Comparison of ENCODE assay signal across 8 cellular contexts in the genomic region with DNA sequence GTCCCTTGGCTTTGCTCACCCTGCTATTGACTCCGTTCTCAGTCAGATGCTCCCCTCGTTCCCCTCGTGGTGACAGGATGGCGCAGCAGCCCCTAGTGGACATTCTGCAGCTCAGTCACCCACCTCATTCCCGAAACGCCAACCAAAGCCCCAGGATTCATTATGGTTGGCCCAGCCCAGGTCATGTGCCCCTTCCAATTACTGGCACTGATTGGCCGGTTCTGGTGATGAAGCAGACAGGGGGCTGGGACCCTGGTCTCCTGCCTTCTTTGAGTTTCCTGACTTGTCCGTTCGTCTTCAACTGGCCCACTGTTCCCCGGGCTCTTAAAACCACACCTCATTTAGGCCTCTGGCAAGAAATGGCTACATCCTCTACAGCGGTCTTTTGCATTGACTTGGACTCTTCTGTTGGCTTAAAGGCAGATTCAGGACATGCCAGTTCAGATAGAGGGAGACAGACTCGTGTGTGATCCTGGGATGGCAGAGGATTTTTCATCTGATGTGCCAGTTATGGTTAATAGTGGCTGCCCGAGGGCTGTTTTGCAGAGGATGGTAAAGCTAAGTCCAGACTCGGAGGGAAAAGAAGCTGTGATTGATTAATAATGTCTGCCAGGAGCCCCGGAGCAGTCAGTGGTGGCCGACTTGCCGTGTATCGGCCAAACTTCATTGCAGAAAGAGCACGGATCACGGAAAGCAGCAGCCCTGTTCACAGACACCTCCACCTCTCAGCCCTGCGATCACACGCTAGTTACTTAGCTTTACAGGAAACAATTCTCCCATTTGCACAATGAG.
DNase-seq lines count a peak whose midpoint lies in the region; ATAC-seq, FAIRE-seq and TF ChIP-seq lines count a peak whose summit lies in the region.

No MANE protein-coding gene starts in this region.

- no peak for DNase-seq in D721Med (ENCODE audit: insufficient read length, low spot score)
- peak; percentile 90 for DNase-seq in NB4 (ENCODE audit: low read depth)
- peak; percentile 65 for DNase-seq in activated naive CD8-positive, alpha-beta T cell treated with anti-CD3 and anti-CD28 coated beads, Interleukin-2, amount 50 U/mL, for 24 hours
- peak; percentile 52 for DNase-seq in smooth muscle cell of the brain vasculature (ENCODE audit: low read depth, low spot score)
- no peak for DNase-seq in MM.1S
- no peak for DNase-seq in NCI-H2227 (lab: John Stamatoyannopoulos, UW; ENCODE audit: unreplicated experiment)

- no peaks in the 10 kb centered on the region for H3K27me3 Mint-ChIP-seq in activated naive CD8-positive, alpha-beta T cell treated with anti-CD3 and anti-CD28 coated beads, Interleukin-2, amount 50 U/mL, for 24 hours

- FAIRE-seq in D721Med (lab: Jason Lieb, UNC) = no peak

- H3K9ac ChIP-seq in iPS-15b (ENCODE audit: low read depth, low read length) = peak overlapping the region; percentile 17
- H3K9ac ChIP-seq in MM.1S (ENCODE audit: low read length) = no peak overlapping the region

- H3K36me3 Mint-ChIP-seq in activated naive CD8-positive, alpha-beta T cell treated with anti-CD3 and anti-CD28 coated beads, Interleukin-2, amount 50 U/mL, for 24 hours (ENCODE audit: low read depth) = no peaks in the 10 kb centered on the region

- H3K9me2 ChIP-seq in MM.1S (replicated peaks; ENCODE audit: insufficient read depth, low read length) = no peaks in the 10 kb centered on the region

- no peak overlapping the region for H3K27ac ChIP-seq in MM.1S (ENCODE audit: low read length)

- H3F3A ChIP-seq in MM.1S (ENCODE audit: insufficient read depth, low read length) = no peaks in the 10 kb centered on the region

- H3K9me3 ChIP-seq in iPS-15b (ENCODE audit: control insufficient read depth, insufficient read depth, low read length) = no peaks in the 10 kb centered on the region
- H3K9me3 ChIP-seq in MM.1S (replicated peaks; ENCODE audit: insufficient read depth, low read length) = no peaks in the 10 kb centered on the region

- TF ChIP-seq POLR2A in NB4 (IDR thresholded peaks at IDR 0.05; ENCODE audit: extremely low read depth, insufficient read length) = no peak

- H3K79me2 ChIP-seq in MM.1S (ENCODE audit: low read length) = no peaks in the 10 kb centered on the region

- ATAC-seq in activated naive CD8-positive, alpha-beta T cell treated with anti-CD3 and anti-CD28 coated beads, Interleukin-2, amount 50 U/mL, for 24 hours = peak; percentile 99
- ATAC-seq in GM19023 (IDR thresholded peaks at IDR 0.05; ENCODE audit: unreplicated experiment) = no peak

- H3K36me3 ChIP-seq in iPS-15b (ENCODE audit: control insufficient read depth, insufficient read depth, low read length) = no peaks in the 10 kb centered on the region
- no peaks in the 10 kb centered on the region for H3K36me3 ChIP-seq in MM.1S (replicated peaks; ENCODE audit: insufficient read depth, low read length)

- H3K4me3 ChIP-seq in NB4 (ENCODE audit: low read depth, low read length) (peak overlapping the region; percentile 74), iPS-15b (ENCODE audit: low read depth, low read length) (peak overlapping the region; percentile 43), MM.1S (ENCODE audit: low read length) (no peak overlapping the region)

- H3K4me2 ChIP-seq in MM.1S (ENCODE audit: low read depth, low read length) = no peak overlapping the region

- peak overlapping the region; percentile 86 for H3K27ac Mint-ChIP-seq in activated naive CD8-positive, alpha-beta T cell treated with anti-CD3 and anti-CD28 coated beads, Interleukin-2, amount 50 U/mL, for 24 hours

- H3K4me1 Mint-ChIP-seq in activated naive CD8-positive, alpha-beta T cell treated with anti-CD3 and anti-CD28 coated beads, Interleukin-2, amount 50 U/mL, for 24 hours = peaks cover 10% of the 10 kb centered on the region

- peaks cover 7% of the 10 kb centered on the region for H3K9me3 Mint-ChIP-seq in activated naive CD8-positive, alpha-beta T cell treated with anti-CD3 and anti-CD28 coated beads, Interleukin-2, amount 50 U/mL, for 24 hours

- H4K20me1 ChIP-seq in MM.1S (ENCODE audit: insufficient read depth, low read length) = no peaks in the 10 kb centered on the region

- peak overlapping the region; percentile 86 for H3K4me3 Mint-ChIP-seq in activated naive CD8-positive, alpha-beta T cell treated with anti-CD3 and anti-CD28 coated beads, Interleukin-2, amount 50 U/mL, for 24 hours

- H3K27me3 ChIP-seq in iPS-15b (ENCODE audit: control insufficient read depth, insufficient read depth, low read length) (no peaks in the 10 kb centered on the region), MM.1S (replicated peaks; ENCODE audit: insufficient read depth, low read length) (no peaks in the 10 kb centered on the region)

- H3K4me1 ChIP-seq in iPS-15b (ENCODE audit: control insufficient read depth, insufficient read depth, low read length) (no peaks in the 10 kb centered on the region), MM.1S (ENCODE audit: low read length) (no peaks in the 10 kb centered on the region)

- peak; percentile 24 for TF ChIP-seq CTCF in D721Med (IDR thresholded peaks at IDR 0.05; ENCODE audit: insufficient read depth, missing control alignments)
- TF ChIP-seq CTCF in NB4 (IDR thresholded peaks at IDR 0.05; ENCODE audit: low read depth, low read length) = peak; percentile 72
- no peak for TF ChIP-seq CTCF in MM.1S (IDR thresholded peaks at IDR 0.05; ENCODE audit: low read length)

- no peak overlapping the region for H2AFZ ChIP-seq in MM.1S (ENCODE audit: low read length)

Comparison
In these comparisons a context has a peak if more than half of its experiments do, and no peak if none do; other contexts are left out.
1. DNase-seq: peak in NB4 (single experiment), activated naive CD8-positive, alpha-beta T cell treated with anti-CD3 and anti-CD28 coated beads, Interleukin-2, amount 50 U/mL, for 24 hours (single experiment) and smooth muscle cell of the brain vasculature (single experiment); none in D721Med (single experiment), MM.1S (single experiment) and NCI-H2227 (single experiment).